22 cellular contexts compared by ENCODE assay signal in the genomic region with DNA sequence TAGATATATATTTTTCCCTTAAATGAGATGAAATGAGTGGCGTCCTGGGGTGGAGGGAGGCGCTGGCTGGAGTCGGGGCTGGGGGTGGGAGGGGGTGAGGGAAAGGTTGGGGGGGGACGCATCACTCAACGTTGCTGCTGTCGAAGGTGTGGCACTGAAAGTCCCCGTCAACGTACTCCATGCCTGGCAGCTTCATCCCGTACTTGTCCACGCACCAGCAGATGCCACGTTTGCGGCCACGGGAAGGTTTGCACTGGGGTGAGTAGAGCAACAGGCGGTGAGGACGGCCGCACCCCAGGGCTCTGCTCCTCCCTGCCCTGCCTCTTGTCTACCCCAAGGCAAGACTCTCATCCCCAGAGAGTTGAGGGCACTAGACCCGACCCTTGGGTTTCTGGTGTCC. TPM values are rescaled to one million over a fixed set of nuclear protein-coding genes. Genes with fewer than 3 reads are reported as not detected.
"Had no signal": no experiment of that assay in that cellular context is flagged by ENCODE, and none has a peak within 500 bp of the region (broad histone marks: within the 10 kb centered on the region; RNA-seq: fewer than 3 reads in every experiment).

No MANE protein-coding gene starts in this region.

- H3K4me1 ChIP-seq: left lung, neural progenitor cell, spleen had no signal

- H3K36me3 ChIP-seq: left lung, ovary, right atrium auricular region had no signal

- DNase-seq: hippocampal formation; kidney glomerular epithelial cell; left colon; left lung; lower lobe of right lung; mammary epithelial cell; mesendoderm; naive B cell; natural killer cell; nephron progenitor cell; small intestine; spleen; stimulated activated CD4-positive, alpha-beta T cell treated with anti-CD3 and anti-CD28 coated beads, Interleukin-4, amount 100 ng/mL, for 24 hours; stimulated activated naive CD4-positive, alpha-beta T cell; substantia nigra; transverse colon; upper lobe of left lung had no signal

- H3K27ac ChIP-seq: left lung, lower lobe of right lung, neural progenitor cell, ovary, right atrium auricular region, spleen, transverse colon, upper lobe of left lung had no signal

- H3K27me3 ChIP-seq: left lung, neural progenitor cell, ovary, right atrium auricular region, transverse colon, upper lobe of left lung had no signal

- H3K9me3 ChIP-seq: left lung, lower lobe of right lung, ovary, right atrium auricular region, spleen, transverse colon, upper lobe of left lung had no signal

- ATAC-seq: left colon; left lung; lower lobe of right lung; natural killer cell; sciatic nerve; stimulated activated effector memory CD8-positive, alpha-beta T cell treated with anti-CD3 and anti-CD28 coated beads, Interleukin-12 subunit alpha, Interleukin-12 subunit beta, amount 100 ng/mL, for 72 hours had no signal

- H3K4me3 ChIP-seq: left lung, lower lobe of right lung, neural progenitor cell, ovary, right atrium auricular region, spleen, transverse colon, upper lobe of left lung had no signal

RNA-seq across cellular contexts. Expression of gene IGFBP5, which starts 18.7 kb away (rescaled TPM):
- total RNA-seq: natural killer cell had no signal
